ENCODE assay signal across 29 cellular contexts in genomic region chr12:77500124-77500523, GRCh38.
"Had no signal": no experiment of that assay in that cellular context is flagged by ENCODE, and none has a peak within 500 bp of the region (broad histone marks: within the 10 kb centered on the region; RNA-seq: fewer than 3 reads in every experiment).

No MANE protein-coding gene starts in this region.

- H3K4me1 Mint-ChIP-seq: naive thymus-derived CD8-positive, alpha-beta T cell; nephron progenitor cell; neural progenitor cell; stimulated activated memory B cell treated with anti-CD40 and anti-IgM and Interleukin-4, amounts not matched to agents 10 μg/mL and 1 μg/mL and 100 μg/mL, for 72 hours; stimulated activated naive CD8-positive, alpha-beta T cell treated with anti-CD3 and anti-CD28 coated beads, Interleukin-15, amount 100 ng/mL, for 72 hours had no signal

- H3K27ac Mint-ChIP-seq: naive thymus-derived CD8-positive, alpha-beta T cell; nephron progenitor cell; neural progenitor cell; progenitor cell of endocrine pancreas; stimulated activated memory B cell treated with anti-CD40 and anti-IgM and Interleukin-4, amounts not matched to agents 10 μg/mL and 1 μg/mL and 100 μg/mL, for 72 hours; stimulated activated naive CD8-positive, alpha-beta T cell treated with anti-CD3 and anti-CD28 coated beads, Interleukin-15, amount 100 ng/mL, for 72 hours; type B pancreatic cell had no signal

- H3K4me2 ChIP-seq: hepatocyte, neural progenitor cell, smooth muscle cell had no signal

- FAIRE-seq: keratinocyte had no signal

- ATAC-seq: left colon; left lung; lower lobe of right lung; naive thymus-derived CD8-positive, alpha-beta T cell; right lobe of liver; stimulated activated memory B cell treated with anti-CD40 and anti-IgM and Interleukin-4, amounts not matched to agents 10 μg/mL and 1 μg/mL and 100 μg/mL, for 72 hours; stimulated activated naive CD8-positive, alpha-beta T cell treated with anti-CD3 and anti-CD28 coated beads, Interleukin-15, amount 100 ng/mL, for 72 hours had no signal

- H3K9me3 Mint-ChIP-seq: nephron progenitor cell; neural progenitor cell; stimulated activated memory B cell treated with anti-CD40 and anti-IgM and Interleukin-4, amounts not matched to agents 10 μg/mL and 1 μg/mL and 100 μg/mL, for 72 hours; type B pancreatic cell had no signal

- H3K9me3 ChIP-seq: left lung, lower lobe of right lung, neutrophil, ovary, right atrium auricular region, right lobe of liver, tibial nerve, uterus had no signal

- H3K36me3 Mint-ChIP-seq: naive thymus-derived CD8-positive, alpha-beta T cell; neural progenitor cell; stimulated activated memory B cell treated with anti-CD40 and anti-IgM and Interleukin-4, amounts not matched to agents 10 μg/mL and 1 μg/mL and 100 μg/mL, for 72 hours; type B pancreatic cell had no signal

- H3K9ac ChIP-seq: neural progenitor cell had no signal

- H3K27ac ChIP-seq: hepatocyte, left lung, lower lobe of right lung, neural progenitor cell, neutrophil, ovary, right atrium auricular region, right lobe of liver, tibial nerve, uterus had no signal

- DNase-seq: kidney glomerular epithelial cell; left colon; left lung; lower lobe of right lung; mammary epithelial cell; mesenchymal stem cell; naive thymus-derived CD8-positive, alpha-beta T cell; nephron progenitor cell; occipital lobe; ovary; right lobe of liver; stimulated activated CD4-positive, alpha-beta T cell treated with anti-CD3 and anti-CD28 coated beads, Interleukin-1b, Interleukin-23, amount 100 ng/mL, for 48 hours; stimulated activated CD4-positive, alpha-beta T cell treated with anti-CD3 and anti-CD28 coated beads, Interleukin-2, amount 100 ng/mL, for 48 hours; stimulated activated CD4-positive, alpha-beta T cell treated with anti-CD3 and anti-CD28 coated beads, Interleukin-4, amount 100 ng/mL, for 4 hours; stimulated activated CD8-positive, alpha-beta memory T cell treated with anti-CD3 and anti-CD28 coated beads, Interleukin-4, amount 100 ng/mL, for 48 hours; stimulated activated naive CD4-positive, alpha-beta T cell treated with Interleukin-2 at 50 U/mL for 16 hours; stimulated activated naive CD8-positive, alpha-beta T cell treated with anti-CD3 and anti-CD28 coated beads, Interleukin-15, amount 100 ng/mL, for 72 hours; substantia nigra; uterus had no signal

- H3K4me1 ChIP-seq: left lung, lower lobe of right lung, neural progenitor cell, right atrium auricular region, right lobe of liver, tibial nerve, uterus had no signal

- H3K79me2 ChIP-seq: hepatocyte had no signal

- H3K36me3 ChIP-seq: left lung, lower lobe of right lung, neural progenitor cell, neutrophil, ovary, right atrium auricular region, right lobe of liver, tibial nerve, uterus had no signal

- H3K27me3 Mint-ChIP-seq: naive thymus-derived CD8-positive, alpha-beta T cell; stimulated activated memory B cell treated with anti-CD40 and anti-IgM and Interleukin-4, amounts not matched to agents 10 μg/mL and 1 μg/mL and 100 μg/mL, for 72 hours; stimulated activated naive CD8-positive, alpha-beta T cell treated with anti-CD3 and anti-CD28 coated beads, Interleukin-15, amount 100 ng/mL, for 72 hours; type B pancreatic cell had no signal

- H3K27me3 ChIP-seq: hepatocyte, left lung, neural progenitor cell, neutrophil, ovary, right atrium auricular region, right lobe of liver, tibial nerve, uterus had no signal

- H3K4me3 Mint-ChIP-seq: naive thymus-derived CD8-positive, alpha-beta T cell; nephron progenitor cell; neural progenitor cell; stimulated activated memory B cell treated with anti-CD40 and anti-IgM and Interleukin-4, amounts not matched to agents 10 μg/mL and 1 μg/mL and 100 μg/mL, for 72 hours; stimulated activated naive CD8-positive, alpha-beta T cell treated with anti-CD3 and anti-CD28 coated beads, Interleukin-15, amount 100 ng/mL, for 72 hours; type B pancreatic cell had no signal

- H2AFZ ChIP-seq: hepatocyte, neural progenitor cell had no signal

- H3K4me3 ChIP-seq: hepatocyte, left lung, lower lobe of right lung, neural progenitor cell, ovary, right atrium auricular region, right lobe of liver, smooth muscle cell, tibial nerve, uterus had no signal
